In the genomic region with DNA sequence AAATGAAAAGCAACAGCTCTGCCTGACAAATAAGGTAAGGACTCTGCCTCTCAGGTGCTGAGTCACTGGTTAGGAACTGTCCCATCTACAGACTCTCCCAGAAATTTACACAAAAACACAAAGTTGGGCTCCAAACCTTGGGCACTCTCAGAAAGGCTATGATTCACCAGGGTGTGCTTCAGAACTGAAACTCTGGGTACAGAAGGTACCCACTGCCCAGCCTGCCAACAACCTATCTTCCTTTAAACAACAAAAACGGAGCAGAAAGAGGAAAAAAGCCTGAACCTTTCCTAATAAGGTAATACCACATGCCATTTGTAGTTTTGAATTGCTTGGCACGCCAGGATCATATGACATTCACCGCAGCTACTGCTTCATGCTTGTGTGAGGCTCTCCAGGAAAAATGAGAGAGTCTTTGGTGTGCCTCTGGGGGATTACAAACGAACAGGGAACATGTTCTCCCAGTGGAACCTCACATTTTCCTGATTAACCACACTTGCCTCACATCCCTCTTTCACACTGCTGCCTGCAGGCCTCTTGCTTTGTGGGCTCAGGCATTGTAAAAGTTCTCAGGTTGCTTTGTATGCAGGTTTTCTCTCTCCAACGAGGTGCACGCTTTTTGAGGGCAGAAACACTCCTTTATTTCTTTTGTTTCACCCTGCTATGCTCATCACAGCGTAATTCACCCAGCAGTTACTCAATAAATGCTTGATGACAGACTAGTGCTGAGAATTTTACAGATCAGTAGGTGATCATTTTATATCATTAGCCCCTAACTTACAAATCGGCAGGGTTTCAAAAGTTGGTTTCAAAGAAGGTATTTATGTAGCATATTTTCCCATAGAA, we compare ENCODE assay signal across 8 cellular contexts.
DNase-seq lines count a peak whose midpoint lies in the region; ATAC-seq and TF ChIP-seq lines count a peak whose summit lies in the region.

No MANE protein-coding gene starts in this region.

- H3K27me3 ChIP-seq in uterus, result no peaks in the 10 kb centered on the region

- peak; percentile 37 for ATAC-seq in GM18505 (IDR thresholded peaks at IDR 0.05; ENCODE audit: unreplicated experiment)

- TF ChIP-seq CTCF in chondrocyte (IDR thresholded peaks at IDR 0.05) (peak; percentile 12), uterus (IDR thresholded peaks at IDR 0.05) (no peak)

- H3K27ac Mint-ChIP-seq in chondrocyte (ENCODE audit: unreplicated experiment), result peak overlapping the region; percentile 99

- no peaks in the 10 kb centered on the region for H3K9me3 ChIP-seq in uterus

- peak overlapping the region; percentile 86 to 88 for H3K27ac ChIP-seq in uterus

- H3K4me3 ChIP-seq in uterus, result no peak overlapping the region

- H3K36me3 ChIP-seq in uterus, result no peaks in the 10 kb centered on the region

- DNase-seq in M059J (ENCODE audit: low read depth), result peak; percentile 98
- no peak for DNase-seq in chondrocyte (ENCODE audit: low spot score)
- DNase-seq in lung microvascular endothelial cell (ENCODE audit: low read depth in 2 of 2), result peak; percentile 74 to 75
- DNase-seq in uterus, result peak in 1 of 2 donors; percentile 55
- DNase-seq in NCI-H82 treated with DMSO at 0.1 percent for 48 hours (lab: John Stamatoyannopoulos, UW; ENCODE audit: unreplicated experiment), result no peak
- DNase-seq in HuH-7.5 (ENCODE audit: low spot score), result no peak
- no peak for DNase-seq in DMS114 treated with DMSO at 0.1 percent for 48 hours (lab: John Stamatoyannopoulos, UW; ENCODE audit: unreplicated experiment)

- no peak for TF ChIP-seq POLR2A in GM18505 (IDR thresholded peaks at IDR 0.05; ENCODE audit: borderline replicate concordance, extremely low read depth, insufficient read depth, insufficient read length)
- no peak for TF ChIP-seq POLR2A in uterus (IDR thresholded peaks at IDR 0.05)

- peaks cover 98% of the 10 kb centered on the region for H3K4me1 Mint-ChIP-seq in chondrocyte (ENCODE audit: low read depth)

- no peaks in the 10 kb centered on the region for H3K27me3 Mint-ChIP-seq in chondrocyte (ENCODE audit: low read depth)

- H3K36me3 Mint-ChIP-seq in chondrocyte (ENCODE audit: low read depth), result peaks cover 4% of the 10 kb centered on the region

- H3K4me1 ChIP-seq in uterus, result peaks cover 0 to 24% of the 10 kb centered on the region in 2 donors

- no peaks in the 10 kb centered on the region for H3K9me3 Mint-ChIP-seq in chondrocyte (ENCODE audit: low read depth)

- intact Hi-C loops in uterus (cut with DNase I; ENCODE audit: low total_unique reads), result loop anchor here (10.0 kb wide), 1 partner anchor 185 kb away; no protein-coding TSS in a partner anchor

- H3K4me3 Mint-ChIP-seq in chondrocyte (ENCODE audit: unreplicated experiment), result peak overlapping the region; percentile 49

Comparison
In these comparisons a context has a peak if more than half of its experiments do, and no peak if none do; other contexts are left out.
1. DNase-seq: peak in M059J (single experiment) and lung microvascular endothelial cell (2 of 2); none in chondrocyte (single experiment), NCI-H82 treated with DMSO at 0.1 percent for 48 hours (single experiment), HuH-7.5 (single experiment) and DMS114 treated with DMSO at 0.1 percent for 48 hours (single experiment).